14 cellular contexts compared by ENCODE assay signal in genomic region chr6:42627044-42627443, GRCh38.
"Had no signal": no experiment of that assay in that cellular context is flagged by ENCODE, and none has a peak within 500 bp of the region (broad histone marks: within the 10 kb centered on the region; RNA-seq: fewer than 3 reads in every experiment).

No MANE protein-coding gene starts in this region.

- H3K27ac Mint-ChIP-seq: activated T-helper 2 cell treated with anti-CD3 and anti-CD28 coated beads, Interferon-gamma antibody, Interleukin-2, Interleukin-4, amounts not matched to agents 10 μg/mL and 5 μg/mL and 100 μg/mL, durations not matched to agents 14 hours and 24 hours and 36 hours had no signal

- DNase-seq: activated CD4-positive, alpha-beta T cell treated with anti-CD3 and anti-CD28 coated beads for 1 hour; activated naive CD4-positive, alpha-beta T cell treated with anti-CD3 and anti-CD28 coated beads, Interleukin-2, amount 50 U/mL, for 16 hours; anterior cingulate cortex; heart left ventricle; left ventricle myocardium inferior; mesendoderm; T-helper 9 cell; tibial artery had no signal

- H3K27ac ChIP-seq: heart left ventricle, left ventricle myocardium inferior, right atrium auricular region, skin epidermis, tibial artery, vagina had no signal

- H3K27me3 ChIP-seq: heart left ventricle, right atrium auricular region, tibial artery, vagina had no signal

- ATAC-seq: heart left ventricle had no signal

- H3K9me3 ChIP-seq: heart left ventricle, left ventricle myocardium inferior, right atrium auricular region, tibial artery, vagina had no signal

- H3K9me3 Mint-ChIP-seq: activated T-helper 2 cell treated with anti-CD3 and anti-CD28 coated beads, Interferon-gamma antibody, Interleukin-2, Interleukin-4, amounts not matched to agents 10 μg/mL and 5 μg/mL and 100 μg/mL, durations not matched to agents 14 hours and 24 hours and 36 hours had no signal

- FAIRE-seq: frontal cortex, islet of Langerhans had no signal

- H3K4me3 ChIP-seq: heart left ventricle, left ventricle myocardium inferior, right atrium auricular region, skin epidermis, tibial artery, vagina had no signal

- H3K4me1 ChIP-seq: tibial artery, vagina had no signal
